ENCODE assay signal across 40 cellular contexts in genomic region chr13:30874561-30874960, GRCh38. TPM values are rescaled to one million over a fixed set of nuclear protein-coding genes. Genes with fewer than 3 reads are reported as not detected.
DNase-seq lines count a peak whose midpoint lies in the region; ATAC-seq, FAIRE-seq and TF ChIP-seq lines count a peak whose summit lies in the region.
"Had no signal": no experiment of that assay in that cellular context is flagged by ENCODE, and none has a peak within 500 bp of the region (broad histone marks: within the 10 kb centered on the region; RNA-seq: fewer than 3 reads in every experiment).

No MANE protein-coding gene starts in this region.

- no peak overlapping the region for H3K4me3 ChIP-seq in SK-N-SH (ENCODE audit: low read depth in 2 of 2, low read length in 1 of 2)
- no peak overlapping the region for H3K4me3 ChIP-seq in endothelial cell of umbilical vein (replicated peaks in 1 of 3; ENCODE audit: insufficient read depth in 1 of 3, low read depth in 1 of 3, low read length in 3 of 3)
- no peak overlapping the region for H3K4me3 ChIP-seq in osteoblast (ENCODE audit: insufficient read depth, low read length)
- H3K4me3 ChIP-seq: esophagus squamous epithelium, heart left ventricle, mucosa of descending colon, pancreas, Peyer's patch had no signal

- H3K36me3 ChIP-seq in SK-N-SH (replicated peaks in 1 of 2; ENCODE audit: control insufficient read depth in 1 of 2, insufficient read depth in 2 of 2, low read length in 1 of 2) (no peaks in the 10 kb centered on the region), endothelial cell of umbilical vein (ENCODE audit: control insufficient read depth in 2 of 2, extremely low read depth in 1 of 2, insufficient read depth in 2 of 2, low read length in 2 of 2) (no peaks in the 10 kb centered on the region), osteoblast (ENCODE audit: insufficient read depth, low read length) (no peaks in the 10 kb centered on the region)
- H3K36me3 ChIP-seq: esophagus squamous epithelium, heart left ventricle, pancreas, Peyer's patch, WERI-Rb-1 had no signal

- H4K20me1 ChIP-seq in SK-N-SH (ENCODE audit: insufficient read depth): no peaks in the 10 kb centered on the region
- no peaks in the 10 kb centered on the region for H4K20me1 ChIP-seq in endothelial cell of umbilical vein (replicated peaks; ENCODE audit: control insufficient read depth, extremely low read depth, insufficient read depth, low read length)
- H4K20me1 ChIP-seq in osteoblast (ENCODE audit: insufficient read depth, low read length): no peaks in the 10 kb centered on the region

- H3K9ac ChIP-seq in SK-N-SH (no peak overlapping the region), endothelial cell of umbilical vein (replicated peaks; ENCODE audit: extremely low read depth, insufficient read depth, low read length) (no peak overlapping the region)

- ATAC-seq in SK-N-SH treated with all-trans-retinoic acid at 6 μM for 48 hours (no peak), HG02798 (IDR thresholded peaks at IDR 0.05; ENCODE audit: poor library complexity, unreplicated experiment) (no peak), HG03039 (IDR thresholded peaks at IDR 0.05; ENCODE audit: unreplicated experiment) (no peak)
- ATAC-seq: heart left ventricle, HepG2, mucosa of descending colon, natural killer cell, pancreas had no signal

- H3F3A ChIP-seq in SK-N-SH (replicated peaks; ENCODE audit: insufficient read depth): peaks cover 17% of the 10 kb centered on the region

- POLR2A ChIA-PET in SK-N-SH (lab: Yijun Ruan, JAX) (no interaction called here), endothelial cell of umbilical vein (lab: Charles Lee) (no interaction called here)

- no peaks in the 10 kb centered on the region for H3K27me3 ChIP-seq in SK-N-SH (ENCODE audit: insufficient read depth)
- no peaks in the 10 kb centered on the region for H3K27me3 ChIP-seq in endothelial cell of umbilical vein (ENCODE audit: control insufficient read depth in 2 of 2, insufficient read depth in 2 of 2, low read length in 2 of 2)
- H3K27me3 ChIP-seq in osteoblast (ENCODE audit: insufficient read depth, low read length): no peaks in the 10 kb centered on the region
- H3K27me3 ChIP-seq: esophagus squamous epithelium, heart left ventricle, pancreas, Peyer's patch had no signal

- no peaks in the 10 kb centered on the region for H3K9me3 ChIP-seq in SK-N-SH
- H3K9me3 ChIP-seq in endothelial cell of umbilical vein (replicated peaks; ENCODE audit: control insufficient read depth, insufficient read depth, low read length): no peaks in the 10 kb centered on the region
- no peaks in the 10 kb centered on the region for H3K9me3 ChIP-seq in osteoblast (ENCODE audit: low read depth, low read length)
- H3K9me3 ChIP-seq: esophagus squamous epithelium, heart left ventricle, mucosa of descending colon, pancreas, Peyer's patch had no signal

- H3K4me2 ChIP-seq in SK-N-SH (no peak overlapping the region), endothelial cell of umbilical vein (ENCODE audit: insufficient read depth, low read length) (no peak overlapping the region), osteoblast (ENCODE audit: insufficient read depth, low read length) (no peak overlapping the region)

- no peak for FAIRE-seq in endothelial cell of umbilical vein (lab: Jason Lieb, UNC)
- FAIRE-seq: endometrium, GM12891, HepG2, kidney, pancreas had no signal

- intact Hi-C loops in endothelial cell of umbilical vein (cut with micrococcal nuclease): no loop called here

- DNase-seq in SK-N-SH (no peak), endothelial cell of umbilical vein (ENCODE audit: low read depth, low spot score) (no peak), osteoblast (ENCODE audit: insufficient read length, low spot score, missing footprints) (no peak), activated gamma-delta T cell (lab: John Stamatoyannopoulos, UW) (no peak)
- DNase-seq in activated T-cell treated with anti-CD3 and anti-CD28 coated beads, Interleukin-2, amount 50 U/mL, for 1 hour: no peak
- DNase-seq: activated CD4-positive, alpha-beta T cell treated with anti-CD3 and anti-CD28 coated beads for 48 hours; activated effector memory CD4-positive, alpha-beta T cell treated with Interleukin-2 at 50 U/mL for 16 hours; activated naive CD8-positive, alpha-beta T cell treated with anti-CD3 and anti-CD28 coated beads, Interleukin-2, amount 10 ng/mL, durations not matched to agents 7 days and 5 days; central memory CD4-positive, alpha-beta T cell; COR-L47; dermis blood vessel endothelial cell; esophagus squamous epithelium; foreskin melanocyte; H7; heart left ventricle; Karpas-422; kidney; mucosa of descending colon; natural killer cell; NCI-H1417 treated with DMSO at 0.1 percent for 48 hours; NCI-H2107; NCI-H345; NCI-H69; pancreas; Peyer's patch; retina; SHP77 treated with DMSO at 0.1 percent for 48 hours; stimulated activated CD4-positive, alpha-beta T cell treated with anti-CD3 and anti-CD28 coated beads, Interleukin-1b, Interleukin-23, amount 100 ng/mL, for 48 hours; stimulated activated naive CD4-positive, alpha-beta T cell treated with Interleukin-2 at 50 U/mL for 16 hours; SW 1271 had no signal

- no peaks in the 10 kb centered on the region for H3K9me1 ChIP-seq in endothelial cell of umbilical vein (replicated peaks; ENCODE audit: control insufficient read depth, extremely low read depth, insufficient read depth, low read length)

- WGBS in SK-N-SH (ENCODE audit: low lambda C conversion rate): 91% methylated on average over 6 of the region's 6 CpGs

- TF ChIP-seq EP300 in SK-N-SH (IDR thresholded peaks at IDR 0.05; ENCODE audit: borderline replicate concordance in 1 of 2, low read depth in 1 of 2, low read length in 1 of 2): no peak

- no peak for TF ChIP-seq CTCF in SK-N-SH (IDR thresholded peaks at IDR 0.05)
- TF ChIP-seq CTCF in endothelial cell of umbilical vein (IDR thresholded peaks at IDR 0.05; ENCODE audit: extremely low read depth in 1 of 2, insufficient read depth in 1 of 2, low read depth in 1 of 2, low read length in 2 of 2): no peak
- no peak for TF ChIP-seq CTCF in osteoblast (IDR thresholded peaks at IDR 0.05; ENCODE audit: extremely low read depth, low read depth, low read length)

- dilution Hi-C loops in endothelial cell of umbilical vein (cut with MboI; ENCODE audit: extremely low pct_ligation_motif_present, low sequenced_read_pairs): no loop called here

- CTCF ChIA-PET in SK-N-SH (lab: Yijun Ruan, JAX): interaction anchor here (1.6 kb wide), 1 partner anchor 9 kb away, joined by 10 read pairs; no protein-coding TSS in a partner anchor
- CTCF ChIA-PET in endothelial cell of umbilical vein (lab: Charles Lee): interaction anchor here (1.4 to 2.2 kb wide), 3 partner anchors 9 to 171 kb away, joined by 3 to 9 read pairs (median 8); no protein-coding TSS in a partner anchor

- BruUV-seq in endothelial cell of umbilical vein (replicated peaks; lab: Mats Ljungman, UMichigan): no TSS peak

- peak overlapping the region in 1 of 2 experiments; percentile 95; a peak in 1 of 4 replicates for H3K27ac ChIP-seq in SK-N-SH (ENCODE audit: low read depth in 2 of 2, low read length in 1 of 2)
- H3K27ac ChIP-seq in endothelial cell of umbilical vein (ENCODE audit: insufficient read depth, low read depth, low read length): no peak overlapping the region
- H3K27ac ChIP-seq in osteoblast (ENCODE audit: low read depth, low read length): peak overlapping the region; percentile 99
- H3K27ac ChIP-seq: 22Rv1, C4-2B, esophagus squamous epithelium, heart left ventricle, pancreas, Peyer's patch, WERI-Rb-1 had no signal

- H3K9me2 ChIP-seq in SK-N-SH: no peaks in the 10 kb centered on the region

- H3K79me2 ChIP-seq in SK-N-SH (ENCODE audit: insufficient read depth): no peaks in the 10 kb centered on the region
- H3K79me2 ChIP-seq in endothelial cell of umbilical vein (ENCODE audit: control insufficient read depth, insufficient read depth, low read length): no peaks in the 10 kb centered on the region
- H3K79me2 ChIP-seq in osteoblast (ENCODE audit: insufficient read depth, low read length): peaks cover 4% of the 10 kb centered on the region

- H2AFZ ChIP-seq in SK-N-SH (ENCODE audit: low read depth): peak overlapping the region; percentile 32; the same call in 1 of the 2 replicates
- peak overlapping the region; percentile 55 for H2AFZ ChIP-seq in endothelial cell of umbilical vein (ENCODE audit: low read depth, low read length)
- H2AFZ ChIP-seq in osteoblast (ENCODE audit: low read length): peak overlapping the region; percentile 47

- TF ChIP-seq RAD21 in SK-N-SH (IDR thresholded peaks at IDR 0.05; ENCODE audit: low read length): no peak

- peaks cover 22 to 34% of the 10 kb centered on the region in 2 experiments for H3K4me1 ChIP-seq in SK-N-SH (ENCODE audit: control insufficient read depth in 1 of 2, insufficient read depth in 2 of 2, low read depth in 1 of 2, low read length in 1 of 2)
- H3K4me1 ChIP-seq in endothelial cell of umbilical vein (ENCODE audit: control insufficient read depth, extremely low read depth, insufficient read depth, low read length): peaks cover 46% of the 10 kb centered on the region
- peaks cover 50% of the 10 kb centered on the region for H3K4me1 ChIP-seq in osteoblast (ENCODE audit: insufficient read depth, low read length)
- H3K4me1 ChIP-seq: pancreas had no signal

- no peak for TF ChIP-seq POLR2A in endothelial cell of umbilical vein (IDR thresholded peaks at IDR 0.05; ENCODE audit: low read depth, low read length)

RNA-seq across cellular contexts. Expression of gene MEDAG, which starts 31.5 kb away (rescaled TPM):
- 0.03 TPM in 1 of 2 replicates, not detected in the other for polyA plus RNA-seq in SK-N-SH (2012; rRNA removed)
- 0.01 and 0.03 TPM in 2 replicates for polyA plus RNA-seq in SK-N-SH (2012; cell fraction: cytosol; rRNA removed)
- polyA plus RNA-seq in SK-N-SH (2012; cell fraction: nucleus; rRNA removed): not detected in 2 replicates
- 27.2 and 30.2 TPM in 2 replicates for total RNA-seq in endothelial cell of umbilical vein
- polyA plus RNA-seq in endothelial cell of umbilical vein: 23.8 and 27.2 TPM in 2 replicates
- 30.8 and 32.6 TPM in 2 replicates for polyA plus RNA-seq in endothelial cell of umbilical vein (2011; cell fraction: cytosol; rRNA removed)
- polyA plus RNA-seq in endothelial cell of umbilical vein (2011; cell fraction: nucleus; rRNA removed): 31.0 and 31.2 TPM in 2 replicates
- polyA plus RNA-seq in endothelial cell of umbilical vein (2012): 54.9 and 80.5 TPM in 2 replicates
- polyA minus RNA-seq in endothelial cell of umbilical vein: 20.8 and 21.5 TPM in 2 replicates
- not detected for polyA minus RNA-seq in endothelial cell of umbilical vein (2011; cell fraction: cytosol; rRNA and poly(A)+ RNA removed)
- 14.2 and 14.3 TPM in 2 replicates for polyA minus RNA-seq in endothelial cell of umbilical vein (2011; cell fraction: nucleus; rRNA and poly(A)+ RNA removed)
- total RNA-seq in osteoblast: 46.7 and 96.1 TPM in 2 replicates
- total RNA-seq: activated naive CD8-positive, alpha-beta T cell treated with anti-CD3 and anti-CD28 coated beads, Interleukin-2, amount 10 ng/mL, durations not matched to agents 7 days and 5 days; HepG2; natural killer cell had no signal
- polyA plus RNA-seq: HepG2 had no signal

RNA-seq across cellular contexts. Expression of gene TEX26, which starts 57.9 kb away (rescaled TPM):
- not detected in 2 replicates for polyA plus RNA-seq in SK-N-SH (2012; rRNA removed)
- not detected in 2 replicates for polyA plus RNA-seq in SK-N-SH (2012; cell fraction: cytosol; rRNA removed)
- not detected in 2 replicates for polyA plus RNA-seq in SK-N-SH (2012; cell fraction: nucleus; rRNA removed)
- total RNA-seq in endothelial cell of umbilical vein: not detected in 2 replicates
- polyA plus RNA-seq in endothelial cell of umbilical vein: not detected in 2 replicates
- not detected in 2 replicates for polyA plus RNA-seq in endothelial cell of umbilical vein (2011; cell fraction: cytosol; rRNA removed)
- not detected in 2 replicates for polyA plus RNA-seq in endothelial cell of umbilical vein (2011; cell fraction: nucleus; rRNA removed)
- not detected in 2 replicates for polyA plus RNA-seq in endothelial cell of umbilical vein (2012)
- polyA minus RNA-seq in endothelial cell of umbilical vein: not detected in 2 replicates
- polyA minus RNA-seq in endothelial cell of umbilical vein (2011; cell fraction: cytosol; rRNA and poly(A)+ RNA removed): not detected
- polyA minus RNA-seq in endothelial cell of umbilical vein (2011; cell fraction: nucleus; rRNA and poly(A)+ RNA removed): not detected in 2 replicates
- not detected in 2 replicates for total RNA-seq in osteoblast
- total RNA-seq: activated naive CD8-positive, alpha-beta T cell treated with anti-CD3 and anti-CD28 coated beads, Interleukin-2, amount 10 ng/mL, durations not matched to agents 7 days and 5 days; dermis blood vessel endothelial cell; esophagus squamous epithelium; H7; heart left ventricle; HepG2; kidney; lower leg skin; mucosa of descending colon; natural killer cell; Peyer's patch had no signal
- polyA plus RNA-seq: heart left ventricle, HepG2 had no signal
